8 cellular contexts compared by ENCODE assay signal in the genomic region with DNA sequence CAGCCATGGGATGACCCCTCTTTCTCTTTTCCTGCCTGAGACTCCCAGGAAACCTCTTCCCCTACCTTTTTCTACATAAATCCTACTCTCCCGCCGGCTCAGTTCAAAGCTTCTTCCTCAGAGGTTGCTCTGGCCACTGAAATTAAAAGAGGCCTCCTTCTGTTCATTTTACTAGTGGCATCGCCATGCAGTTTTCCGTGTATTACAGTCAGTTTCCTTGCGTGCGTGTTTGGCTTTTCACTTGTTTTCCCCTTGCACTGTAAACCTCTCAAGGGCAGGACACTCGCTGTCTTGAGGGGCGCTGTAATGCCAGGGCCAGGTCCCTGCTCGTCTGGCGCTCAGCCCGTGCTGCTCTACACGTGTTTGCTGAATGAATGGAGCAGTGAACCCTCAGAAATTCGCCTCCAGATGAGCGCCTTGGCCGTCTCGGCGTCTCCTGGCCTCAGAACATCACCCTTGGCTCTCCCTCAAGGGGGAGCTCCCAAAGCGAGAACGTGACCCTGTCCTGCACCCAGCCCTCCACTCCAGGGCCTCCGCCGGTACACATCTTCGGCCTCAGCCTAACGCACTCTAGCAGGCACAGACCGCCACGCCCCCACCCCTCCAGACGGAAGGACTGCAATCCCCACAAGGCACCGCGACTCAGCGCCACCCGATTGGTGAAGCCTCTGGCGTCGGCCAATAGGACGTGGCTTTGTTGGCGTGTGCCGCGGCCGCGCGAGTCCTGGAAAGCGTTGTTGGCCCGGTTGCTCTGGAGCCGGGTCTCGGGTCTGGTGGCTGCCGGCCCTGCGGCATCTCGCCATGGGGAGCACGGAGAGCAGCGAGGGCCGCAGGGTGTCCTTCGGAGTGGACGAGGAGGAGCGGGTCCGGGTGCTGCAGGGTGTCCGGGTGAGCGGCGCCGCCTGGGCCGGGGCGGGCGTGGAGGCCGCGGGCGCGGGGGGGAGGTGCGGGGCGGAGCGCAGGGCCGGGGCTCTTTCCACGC. TPM values are rescaled to one million over a fixed set of nuclear protein-coding genes. Genes with fewer than 3 reads are reported as not detected.
DNase-seq lines count a peak whose midpoint lies in the region; ATAC-seq and TF ChIP-seq lines count a peak whose summit lies in the region.

A gene with protein sequence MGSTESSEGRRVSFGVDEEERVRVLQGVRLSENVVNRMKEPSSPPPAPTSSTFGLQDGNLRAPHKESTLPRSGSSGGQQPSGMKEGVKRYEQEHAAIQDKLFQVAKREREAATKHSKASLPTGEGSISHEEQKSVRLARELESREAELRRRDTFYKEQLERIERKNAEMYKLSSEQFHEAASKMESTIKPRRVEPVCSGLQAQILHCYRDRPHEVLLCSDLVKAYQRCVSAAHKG (plus strand): TSS at position 729 of the 982 bp plus-strand sequence. CDS start 73 bp downstream, at position 802.

- no peak within 1 kb of the TSS for H3K14ac ChIP-seq in trophoblast cell (ENCODE audit: low read length)

- H3K4me3 ChIP-seq in trophoblast cell (ENCODE audit: low read depth, low read length) (peak within 1 kb of the TSS; percentile 85), transverse colon (peak within 1 kb of the TSS; percentile 72 to 82 (median 80))

- peak; percentile 37 for TF ChIP-seq CTCF in GM12873 (IDR thresholded peaks at IDR 0.05; ENCODE audit: insufficient read depth, low read depth, low read length, missing control alignments)
- peak in 1 of 5 experiments; percentile 24 for TF ChIP-seq CTCF in transverse colon (IDR thresholded peaks at IDR 0.05)

- DNase-seq in NCI-H1417 treated with DMSO at 0.1 percent for 48 hours (lab: John Stamatoyannopoulos, UW) (peak; percentile 92), T follicular helper cell (ENCODE audit: low read depth) (peak; percentile 92), cardiac septum (ENCODE audit: low spot score) (peak; percentile 98), trophoblast cell (peak; percentile 96 to 98), transverse colon (peak; percentile 95)

- H2BK5ac ChIP-seq in trophoblast cell (ENCODE audit: low read depth, low read length, poor library complexity), result no peak within 1 kb of the TSS

- H2BK12ac ChIP-seq in trophoblast cell (ENCODE audit: low read length), result no peak within 1 kb of the TSS

- no peak within 1 kb of the TSS for H2BK120ac ChIP-seq in trophoblast cell (ENCODE audit: insufficient read depth, low read length, poor library complexity)

- in situ Hi-C loops in transverse colon (cut with MboI; ENCODE audit: low pct_ligation_motif_present in 1 of 4, low pct_unique_long_range_greater_than_20kb in 1 of 4, low sequenced_read_pairs in 3 of 4), result no loop called here

- no peak for TF ChIP-seq POLR2A in transverse colon (IDR thresholded peaks at IDR 0.05)

- no peak within 1 kb of the TSS for H4K12ac ChIP-seq in trophoblast cell (ENCODE audit: low read depth, low read length)

- intact Hi-C loops in cardiac septum (cut with DNase I) (loop anchor here (2.0 to 5.0 kb wide), 2 partner anchors 39 to 278 kb away; a partner anchor contains a TSS), transverse colon (cut with DNase I; ENCODE audit: low total_unique reads) (no loop called here)

- H4K91ac ChIP-seq in trophoblast cell (ENCODE audit: low read depth, low read length), result no peak within 1 kb of the TSS

- H3K4me1 ChIP-seq in trophoblast cell (ENCODE audit: control insufficient read depth in 1 of 2, insufficient read depth in 2 of 2, low read length in 2 of 2) (peaks cover 5 to 9% of the 10 kb centered on the region in 2 experiments), transverse colon (peaks cover 0 to 15% (median 12%) of the 10 kb centered on the region in 4 donors)

- H3K79me2 ChIP-seq in trophoblast cell (ENCODE audit: control insufficient read depth, insufficient read depth, low read length, poor library complexity), result no peaks in the 10 kb centered on the region

- H3K79me1 ChIP-seq in trophoblast cell (ENCODE audit: low read length), result no peaks in the 10 kb centered on the region

- H3K27me3 ChIP-seq in trophoblast cell (ENCODE audit: insufficient read depth, low read length) (no peaks in the 10 kb centered on the region), transverse colon (peaks cover 21% of the 10 kb centered on the region)

- H3K27ac ChIP-seq in adipose tissue (ENCODE audit: low read depth, low read length) (no peak within 1 kb of the TSS), trophoblast cell (ENCODE audit: low read depth, low read length) (no peak within 1 kb of the TSS), transverse colon (peak within 1 kb of the TSS in 3 of 4 donors; percentile 9 to 69 (median 61))

- no peak within 1 kb of the TSS for H2AK5ac ChIP-seq in trophoblast cell (ENCODE audit: low read length)

- peak; percentile 97 for ATAC-seq in HG02798 (IDR thresholded peaks at IDR 0.05; ENCODE audit: poor library complexity, unreplicated experiment)

- H3K18ac ChIP-seq in trophoblast cell (ENCODE audit: low read length), result no peak within 1 kb of the TSS

- peak within 1 kb of the TSS; percentile 81 for H4K8ac ChIP-seq in trophoblast cell (ENCODE audit: low read depth, low read length)

- H3K36me3 ChIP-seq in trophoblast cell (ENCODE audit: control insufficient read depth in 1 of 2, insufficient read depth in 2 of 2, low read length in 2 of 2) (no peaks in the 10 kb centered on the region), transverse colon (no peaks in the 10 kb centered on the region)

- H3K23ac ChIP-seq in trophoblast cell (ENCODE audit: low read length), result no peak within 1 kb of the TSS

- H2AFZ ChIP-seq in trophoblast cell (ENCODE audit: insufficient read depth, low read length, poor library complexity), result peak within 1 kb of the TSS; percentile 86

- TF ChIP-seq EP300 in transverse colon (IDR thresholded peaks at IDR 0.05; ENCODE audit: low read depth), result no peak

- no peak within 1 kb of the TSS for H3K4ac ChIP-seq in trophoblast cell (ENCODE audit: low read depth, low read length)

- no peaks in the 10 kb centered on the region for H3K9me3 ChIP-seq in trophoblast cell (ENCODE audit: insufficient read depth, low read depth, low read length)
- H3K9me3 ChIP-seq in transverse colon, result no peaks in the 10 kb centered on the region

- 2 to 4% (median 4%) methylated on average over 69 of the region's 69 CpGs for WGBS in adipose tissue, 3 donors
- no CpG with 5 or more reads among the region's 69 CpGs for WGBS in trophoblast cell (ENCODE audit: extremely low coverage, insufficient coverage, insufficient read length)
- WGBS in transverse colon (ENCODE audit: low coverage in 1 of 2), 2 donors, result 3 to 8% methylated on average over 7 to 34 of the region's 69 CpGs

- H3K4me2 ChIP-seq in trophoblast cell (ENCODE audit: low read length), result peak within 1 kb of the TSS; percentile 91

- peak within 1 kb of the TSS; percentile 13 for H3K9ac ChIP-seq in trophoblast cell (ENCODE audit: low read length)

RNA-seq across cellular contexts. Expression of the gene that starts here (rescaled TPM):
- 10 to 100 TPM in 2 of 3 donors, 1 to 10 TPM in 1; 10.0 to 12.9 (median 10.2) TPM for polyA plus RNA-seq in adipose tissue
- total RNA-seq in cardiac septum, result 12.1 TPM
- 5.9 and 6.1 TPM in 2 replicates for polyA plus RNA-seq in trophoblast cell (2013)
- total RNA-seq in transverse colon, result 10 to 100 TPM in 1 of 4 donors, 1 to 10 TPM in 3; 4.6 to 12.1 (median 5.3) TPM

Comparison
In these comparisons a context has a peak if more than half of its experiments do, and no peak if none do; other contexts are left out.
1. H3K27ac ChIP-seq: peak in transverse colon (3 of 4); none in adipose tissue (single experiment) and trophoblast cell (single experiment).
2. Peak in every context shown above with its lines, with median percentiles within 50 percentile points of each other: DNase-seq.